24 cellular contexts compared by ENCODE assay signal in the genomic region with DNA sequence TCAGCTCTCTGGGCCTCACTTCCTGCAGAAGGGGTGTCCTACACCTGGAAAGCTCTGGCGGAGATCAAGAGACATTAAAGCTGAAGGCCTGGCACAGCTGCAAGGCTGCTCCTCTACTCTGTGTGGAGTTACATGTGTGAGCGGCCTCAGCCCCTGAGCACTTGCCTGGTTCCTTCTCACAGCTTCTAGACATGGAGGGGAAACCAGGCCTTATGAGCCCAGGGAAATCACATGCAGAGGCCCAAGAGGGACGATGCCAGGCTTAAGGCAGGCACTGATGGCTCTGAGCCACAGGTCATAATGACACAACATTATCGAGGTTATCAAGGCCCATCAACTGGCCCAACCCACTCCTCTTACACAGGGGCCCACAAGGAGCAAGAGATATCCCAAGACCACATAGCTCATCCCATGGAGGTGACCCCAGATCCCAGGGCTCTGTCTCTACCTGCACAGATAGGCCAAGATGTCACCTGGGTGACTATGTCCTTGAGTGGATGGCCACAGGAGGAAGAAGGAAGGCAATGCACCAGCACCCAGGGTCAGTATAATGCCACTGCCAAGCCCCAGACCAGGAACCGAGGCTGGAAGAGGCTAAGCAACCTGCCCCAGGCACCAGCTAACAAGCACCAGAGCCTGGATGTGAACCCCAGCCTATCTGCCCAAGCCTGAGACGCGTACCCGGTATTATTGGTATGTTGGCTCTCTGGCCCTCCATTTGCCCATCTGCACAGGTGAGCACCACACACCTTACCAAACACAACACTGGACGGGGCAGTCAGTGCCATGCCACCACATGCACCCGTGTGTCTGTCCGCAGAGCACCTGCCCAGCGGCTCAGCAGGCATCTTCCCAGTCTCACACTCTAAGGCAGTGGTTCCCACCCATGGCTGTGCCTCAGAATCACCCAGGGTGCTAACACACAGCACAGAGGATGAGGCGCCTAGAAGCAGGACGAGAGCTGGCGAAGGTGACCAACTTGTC.
"Had no signal": no experiment of that assay in that cellular context is flagged by ENCODE, and none has a peak within 500 bp of the region (broad histone marks: within the 10 kb centered on the region; RNA-seq: fewer than 3 reads in every experiment).

No MANE protein-coding gene starts in this region.

- H3K9me3 Mint-ChIP-seq: endodermal cell, nephron had no signal

- ATAC-seq: left colon, left ventricle myocardium superior, psoas muscle, sciatic nerve had no signal

- H3K4me1 ChIP-seq: psoas muscle, spleen, tibial artery, upper lobe of left lung had no signal

- H3K4me3 Mint-ChIP-seq: endodermal cell, naive B cell, nephron had no signal

- DNase-seq: dermis blood vessel endothelial cell; effector CD4-positive, alpha-beta T cell; endodermal cell; erythroblast; foreskin melanocyte; head of caudate nucleus; hippocampal formation; left colon; left ventricle myocardium superior; mesenchymal stem cell; midbrain; naive B cell; psoas muscle; retina; spleen; stimulated activated CD4-positive, alpha-beta T cell treated with anti-CD3 and anti-CD28 coated beads, Interleukin-15, amount 100 ng/mL, for 24 hours; stimulated activated CD4-positive, alpha-beta T cell treated with anti-CD3 and anti-CD28 coated beads, Interleukin-1b, Interleukin-23, amount 100 ng/mL, for 48 hours; stimulated activated CD4-positive, alpha-beta T cell treated with anti-CD3 and anti-CD28 coated beads, Interleukin-4, amount 100 ng/mL, for 4 hours; stimulated activated naive CD4-positive, alpha-beta T cell treated with Interleukin-2 at 50 U/mL for 16 hours; tibial artery; upper lobe of left lung had no signal

- H3K36me3 ChIP-seq: spleen, tibial artery, upper lobe of left lung had no signal

- H3K9me3 ChIP-seq: psoas muscle, spleen, tibial artery, upper lobe of left lung had no signal

- H3K4me1 Mint-ChIP-seq: endodermal cell, nephron had no signal

- H3K27ac Mint-ChIP-seq: endodermal cell, nephron had no signal

- H3K27me3 ChIP-seq: tibial artery, upper lobe of left lung had no signal

- H3K4me3 ChIP-seq: lung, psoas muscle, spleen, tibial artery, upper lobe of left lung had no signal

- H3K36me3 Mint-ChIP-seq: naive B cell had no signal

- H3K27ac ChIP-seq: psoas muscle, spleen, tibial artery, upper lobe of left lung had no signal
